Comparison of ENCODE assay signal across 1 cellular context in genomic region chr1:24201941-24202440, GRCh38.
TF ChIP-seq lines count a peak whose summit lies in the region.

No MANE protein-coding gene starts in this region.

TF ChIP-seq in HepG2, 621 proteins besides CTCF, POLR2A, EP300 and RAD21 (continued from another document):
- TF ChIP-seq HIC2 (CRISPR knock-in tag; IDR thresholded peaks at IDR 0.05; ENCODE audit: low read depth) (no peak), ZNF615 (CRISPR knock-in tag; IDR thresholded peaks at IDR 0.05; ENCODE audit: borderline replicate concordance) (no peak), STAG1 (CRISPR knock-in tag; IDR thresholded peaks at IDR 0.05) (peak; percentile 89), ZNF580 (CRISPR knock-in tag; IDR thresholded peaks at IDR 0.05; ENCODE audit: borderline replicate concordance, low read depth) (no peak), PHF21A (CRISPR knock-in tag; IDR thresholded peaks at IDR 0.05) (no peak), MAX (IDR thresholded peaks at IDR 0.05) (peak; percentile 44; the same call in 1 of the 2 replicates), MYNN (CRISPR knock-in tag; IDR thresholded peaks at IDR 0.05; ENCODE audit: low read depth) (no peak), KDM5A (IDR thresholded peaks at IDR 0.05; ENCODE audit: borderline replicate concordance, low read length) (no peak), SKI (IDR thresholded peaks at IDR 0.05; ENCODE audit: partially characterized antibody) (no peak), ZHX2 (IDR thresholded peaks at IDR 0.05; ENCODE audit: low read depth) (no peak), ZHX2 (CRISPR knock-in tag; IDR thresholded peaks at IDR 0.05; ENCODE audit: borderline replicate concordance) (no peak), CENPBD1 (CRISPR knock-in tag; IDR thresholded peaks at IDR 0.05; ENCODE audit: borderline replicate concordance, low read depth) (no peak), CREBL2 (CRISPR knock-in tag; IDR thresholded peaks at IDR 0.05; ENCODE audit: borderline replicate concordance) (no peak), ONECUT2 (CRISPR knock-in tag; IDR thresholded peaks at IDR 0.05) (no peak), PAX8 (CRISPR knock-in tag; IDR thresholded peaks at IDR 0.05; ENCODE audit: borderline replicate concordance) (no peak), ZNF407 (CRISPR knock-in tag; IDR thresholded peaks at IDR 0.05; ENCODE audit: not compliant biosample characterization) (no peak), MBD4 (IDR thresholded peaks at IDR 0.05; ENCODE audit: borderline replicate concordance, low read length) (no peak), ZGPAT (CRISPR knock-in tag; IDR thresholded peaks at IDR 0.05) (no peak), MAF1 (CRISPR knock-in tag; IDR thresholded peaks at IDR 0.05; ENCODE audit: borderline replicate concordance) (no peak), ZNF253 (CRISPR knock-in tag; IDR thresholded peaks at IDR 0.05; ENCODE audit: borderline replicate concordance) (no peak), PBX2 (CRISPR knock-in tag; IDR thresholded peaks at IDR 0.05) (no peak)
TF ChIP-seq in HepG2: peak in this region for 28.
